8 cellular contexts compared by ENCODE assay signal in the genomic region with DNA sequence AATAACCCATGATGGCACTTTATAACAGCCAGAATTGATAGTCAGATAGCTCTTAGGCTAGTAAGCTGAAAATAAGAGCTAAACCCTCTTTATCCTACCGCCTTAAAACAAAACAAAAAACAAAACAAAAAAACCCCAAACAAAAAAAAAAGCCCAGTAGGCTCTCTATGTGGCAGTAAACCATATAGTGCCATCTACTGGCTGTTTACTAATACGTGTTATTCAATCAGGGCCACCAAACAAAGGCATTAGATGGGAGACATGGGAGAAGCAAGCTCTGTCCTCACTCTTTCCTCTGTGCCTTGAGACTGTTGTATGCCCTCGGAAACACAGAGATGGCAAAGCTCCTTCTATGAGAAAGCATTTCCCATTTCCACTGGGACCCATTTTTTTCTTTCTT.
A peak's percentile ranks its signal among the peaks of the same experiment; 100 is the strongest.
DNase-seq lines count a peak whose midpoint lies in the region; ATAC-seq and TF ChIP-seq lines count a peak whose summit lies in the region.

No MANE protein-coding gene starts in this region.

- H3K18ac ChIP-seq in trophoblast cell (ENCODE audit: low read length): no peak overlapping the region

- no peak overlapping the region for H3K14ac ChIP-seq in trophoblast cell (ENCODE audit: low read length)

- H4K12ac ChIP-seq in trophoblast cell (ENCODE audit: low read depth, low read length): no peak overlapping the region

- H3K9ac ChIP-seq in HUES48 (ENCODE audit: low read depth, low read length): no peak overlapping the region
- no peak overlapping the region for H3K9ac ChIP-seq in trophoblast cell (ENCODE audit: low read length)

- TF ChIP-seq CTCF in AG04450 (IDR thresholded peaks at IDR 0.05; ENCODE audit: low read depth, low read length): peak; percentile 54
- TF ChIP-seq CTCF in epithelial cell of proximal tubule (conservative IDR thresholded peaks at IDR 0.05; ENCODE audit: low read depth, low read length): peak; percentile 57
- TF ChIP-seq CTCF in endothelial cell (IDR thresholded peaks at IDR 0.05; ENCODE audit: unreplicated experiment): no peak

- no peak overlapping the region for H3K4me3 Mint-ChIP-seq in endothelial cell (ENCODE audit: unreplicated experiment)
- no peak overlapping the region for H3K4me3 Mint-ChIP-seq in activated CD4-positive, alpha-beta T cell treated with anti-CD3 and anti-CD28 coated beads, Interleukin-2, amount 10 ng/mL, durations not matched to agents 24 days and 14 days

- H2AFZ ChIP-seq in trophoblast cell (ENCODE audit: insufficient read depth, low read length, poor library complexity): no peak overlapping the region

- no peaks in the 10 kb centered on the region for H3K79me2 ChIP-seq in trophoblast cell (ENCODE audit: control insufficient read depth, insufficient read depth, low read length, poor library complexity)

- POLR2A ChIA-PET in AG04450 (lab: Yijun Ruan, JAX): no interaction called here

- H3K27ac ChIP-seq in AG04450 (ENCODE audit: low read depth, low read length): peak overlapping the region; percentile 52
- H3K27ac ChIP-seq in HUES48 (ENCODE audit: low read depth, low read length): peak overlapping the region; percentile 31
- H3K27ac ChIP-seq in trophoblast cell (ENCODE audit: low read depth, low read length): no peak overlapping the region

- H3K4me2 ChIP-seq in trophoblast cell (ENCODE audit: low read length): peak overlapping the region; percentile 23

- no peak overlapping the region for H3K27ac Mint-ChIP-seq in endothelial cell (ENCODE audit: unreplicated experiment)
- H3K27ac Mint-ChIP-seq in activated CD4-positive, alpha-beta T cell treated with anti-CD3 and anti-CD28 coated beads, Interleukin-2, amount 10 ng/mL, durations not matched to agents 24 days and 14 days: no peak overlapping the region

- no peak overlapping the region for H3K4ac ChIP-seq in trophoblast cell (ENCODE audit: low read depth, low read length)

- H3K27me3 Mint-ChIP-seq in endothelial cell (ENCODE audit: unreplicated experiment): peaks cover 1% of the 10 kb centered on the region
- H3K27me3 Mint-ChIP-seq in activated CD4-positive, alpha-beta T cell treated with anti-CD3 and anti-CD28 coated beads, Interleukin-2, amount 10 ng/mL, durations not matched to agents 24 days and 14 days: no peaks in the 10 kb centered on the region

- H3K4me1 ChIP-seq in HUES48 (ENCODE audit: control insufficient read depth, insufficient read depth, low read length): peaks cover 22% of the 10 kb centered on the region
- H3K4me1 ChIP-seq in trophoblast cell (ENCODE audit: control insufficient read depth in 1 of 2, insufficient read depth in 2 of 2, low read length in 2 of 2): peaks cover 0 to 4% of the 10 kb centered on the region in 2 experiments

- no peaks in the 10 kb centered on the region for H3K36me3 ChIP-seq in HUES48 (ENCODE audit: control insufficient read depth, insufficient read depth, low read length)
- H3K36me3 ChIP-seq in trophoblast cell (ENCODE audit: control insufficient read depth in 1 of 2, insufficient read depth in 2 of 2, low read length in 2 of 2): no peaks in the 10 kb centered on the region

- DNase-seq in AG04450 (ENCODE audit: low read depth, low spot score) (no peak), NCI-H82 treated with DMSO at 0.1 percent for 48 hours (lab: John Stamatoyannopoulos, UW; ENCODE audit: unreplicated experiment) (peak; percentile 68), epithelial cell of proximal tubule (ENCODE audit: low read depth) (no peak), trophoblast cell (peak in 1 of 2 donors; percentile 60), endothelial cell (ENCODE audit: low spot score) (no peak)
- no peak for DNase-seq in activated CD4-positive, alpha-beta T cell treated with anti-CD3 and anti-CD28 coated beads, Interleukin-2, amount 10 ng/mL, durations not matched to agents 24 days and 14 days

- H3K27me3 ChIP-seq in AG04450 (ENCODE audit: control insufficient read depth, insufficient read depth, low read length) (no peaks in the 10 kb centered on the region), HUES48 (ENCODE audit: control insufficient read depth, insufficient read depth, low read length) (no peaks in the 10 kb centered on the region; the same call in 1 of the 2 replicates), trophoblast cell (ENCODE audit: insufficient read depth, low read length) (no peaks in the 10 kb centered on the region)

- no peak overlapping the region for H2BK120ac ChIP-seq in trophoblast cell (ENCODE audit: insufficient read depth, low read length, poor library complexity)

- no peak overlapping the region for H2BK5ac ChIP-seq in trophoblast cell (ENCODE audit: low read depth, low read length, poor library complexity)

- H3K9me3 ChIP-seq in AG04450 (ENCODE audit: control insufficient read depth, insufficient read depth, low read length) (no peaks in the 10 kb centered on the region), HUES48 (ENCODE audit: control insufficient read depth, insufficient read depth, low read length) (no peaks in the 10 kb centered on the region), trophoblast cell (ENCODE audit: insufficient read depth, low read depth, low read length) (no peaks in the 10 kb centered on the region)

- H3K23ac ChIP-seq in trophoblast cell (ENCODE audit: low read length): no peak overlapping the region

- H2BK12ac ChIP-seq in trophoblast cell (ENCODE audit: low read length): no peak overlapping the region

- H3K9me3 Mint-ChIP-seq in endothelial cell (ENCODE audit: unreplicated experiment): no peaks in the 10 kb centered on the region
- no peaks in the 10 kb centered on the region for H3K9me3 Mint-ChIP-seq in activated CD4-positive, alpha-beta T cell treated with anti-CD3 and anti-CD28 coated beads, Interleukin-2, amount 10 ng/mL, durations not matched to agents 24 days and 14 days

- H3K36me3 Mint-ChIP-seq in endothelial cell (ENCODE audit: low read depth, unreplicated experiment): no peaks in the 10 kb centered on the region
- H3K36me3 Mint-ChIP-seq in activated CD4-positive, alpha-beta T cell treated with anti-CD3 and anti-CD28 coated beads, Interleukin-2, amount 10 ng/mL, durations not matched to agents 24 days and 14 days (ENCODE audit: low read depth): no peaks in the 10 kb centered on the region

- no peaks in the 10 kb centered on the region for H3K4me1 Mint-ChIP-seq in endothelial cell (ENCODE audit: unreplicated experiment)
- no peaks in the 10 kb centered on the region for H3K4me1 Mint-ChIP-seq in activated CD4-positive, alpha-beta T cell treated with anti-CD3 and anti-CD28 coated beads, Interleukin-2, amount 10 ng/mL, durations not matched to agents 24 days and 14 days

- peak overlapping the region; percentile 54 for H4K8ac ChIP-seq in trophoblast cell (ENCODE audit: low read depth, low read length)

- ATAC-seq in GM18511 (IDR thresholded peaks at IDR 0.05; ENCODE audit: unreplicated experiment): peak; percentile 72

- no CpG with 5 or more reads among the region's 3 CpGs for WGBS in trophoblast cell (ENCODE audit: extremely low coverage, insufficient coverage, insufficient read length)

- no peak overlapping the region for H2AK5ac ChIP-seq in trophoblast cell (ENCODE audit: low read length)

- no peak overlapping the region for H4K91ac ChIP-seq in trophoblast cell (ENCODE audit: low read depth, low read length)

- peak overlapping the region; percentile 41; the same call in 1 of the 2 replicates for H3K4me3 ChIP-seq in AG04450 (ENCODE audit: low read depth, low read length)
- peak overlapping the region; percentile 1; the same call in 1 of the 2 replicates for H3K4me3 ChIP-seq in HUES48 (ENCODE audit: low read depth, low read length)
- peak overlapping the region; percentile 24 for H3K4me3 ChIP-seq in epithelial cell of proximal tubule (ENCODE audit: low read depth, low read length)
- H3K4me3 ChIP-seq in trophoblast cell (ENCODE audit: low read depth, low read length): no peak overlapping the region

- intact Hi-C loops in activated CD4-positive, alpha-beta T cell treated with anti-CD3 and anti-CD28 coated beads, Interleukin-2, amount 10 ng/mL, durations not matched to agents 24 days and 14 days (cut with micrococcal nuclease): loop anchor here (2.0 kb wide), 1 partner anchor 580 kb away; no protein-coding TSS in a partner anchor

- CTCF ChIA-PET in AG04450 (lab: Charles Lee): interaction anchor here (0.6 to 1.9 kb wide), 31 partner anchors 8 to 579 kb away, joined by 3 to 19 read pairs (median 4); a partner anchor contains a TSS

- no peaks in the 10 kb centered on the region for H3K79me1 ChIP-seq in trophoblast cell (ENCODE audit: low read length)
